8 cellular contexts compared by ENCODE assay signal in genomic region chr10:101566333-101567164, GRCh38. TPM values are rescaled to one million over a fixed set of nuclear protein-coding genes. Genes with fewer than 3 reads are reported as not detected.
A peak's percentile ranks its signal among the peaks of the same experiment; 100 is the strongest.
DNase-seq lines count a peak whose midpoint lies in the region; ATAC-seq and TF ChIP-seq lines count a peak whose summit lies in the region.
"Had no signal": no experiment of that assay in that cellular context is flagged by ENCODE, and none has a peak within 500 bp of the region (broad histone marks: within the 10 kb centered on the region; RNA-seq: fewer than 3 reads in every experiment).

No MANE protein-coding gene starts in this region.

- H3K27ac Mint-ChIP-seq in endothelial cell (ENCODE audit: unreplicated experiment) (no peak overlapping the region), progenitor cell of endocrine pancreas (peak overlapping the region; percentile 85)
- H3K27ac Mint-ChIP-seq: activated CD4-positive, alpha-beta memory T cell treated with anti-CD3 and anti-CD28 coated beads, Interleukin-2, amount 10 ng/mL, durations not matched to agents 7 days and 5 days had no signal

- H3K4me1 Mint-ChIP-seq in endothelial cell (ENCODE audit: unreplicated experiment) (peaks cover 2% of the 10 kb centered on the region), progenitor cell of endocrine pancreas (ENCODE audit: low read depth) (peaks cover 13% of the 10 kb centered on the region)

- no peak for ATAC-seq in GM18873 (IDR thresholded peaks at IDR 0.05; ENCODE audit: low FRiP score, unreplicated experiment)
- no peak for ATAC-seq in omental fat pad (ENCODE audit: low FRiP score)

- TF ChIP-seq CTCF in GM12865 (IDR thresholded peaks at IDR 0.05; ENCODE audit: insufficient read depth, low read depth, low read length, missing control alignments) (no peak), endothelial cell (IDR thresholded peaks at IDR 0.05; ENCODE audit: unreplicated experiment) (no peak), progenitor cell of endocrine pancreas (IDR thresholded peaks at IDR 0.05; ENCODE audit: unreplicated experiment) (peak; percentile 27), omental fat pad (IDR thresholded peaks at IDR 0.05) (no peak)

- H3K4me3 ChIP-seq in GM12865 (ENCODE audit: low read depth, low read length), result no peak overlapping the region

- H3K9me3 Mint-ChIP-seq in endothelial cell (ENCODE audit: unreplicated experiment) (no peaks in the 10 kb centered on the region), progenitor cell of endocrine pancreas (ENCODE audit: low read depth) (no peaks in the 10 kb centered on the region)
- H3K9me3 Mint-ChIP-seq: activated CD4-positive, alpha-beta memory T cell treated with anti-CD3 and anti-CD28 coated beads, Interleukin-2, amount 10 ng/mL, durations not matched to agents 7 days and 5 days had no signal

- DNase-seq in GM12865 (ENCODE audit: low read depth) (peak; percentile 39), NCI-H1436 treated with DMSO at 0.1 percent for 48 hours (lab: John Stamatoyannopoulos, UW) (peak; percentile 11), endothelial cell (ENCODE audit: low spot score) (peak; percentile 49), progenitor cell of endocrine pancreas (ENCODE audit: low spot score, unreplicated experiment) (peak; percentile 41), omental fat pad (ENCODE audit: low spot score) (no peak), cortex of kidney (lab: John Stamatoyannopoulos, UW) (no peak)
- DNase-seq: activated CD4-positive, alpha-beta memory T cell treated with anti-CD3 and anti-CD28 coated beads, Interleukin-2, amount 10 ng/mL, durations not matched to agents 7 days and 5 days had no signal

- H3K36me3 Mint-ChIP-seq in endothelial cell (ENCODE audit: low read depth, unreplicated experiment) (no peaks in the 10 kb centered on the region), progenitor cell of endocrine pancreas (ENCODE audit: insufficient read depth) (no peaks in the 10 kb centered on the region)

- H3K4me3 Mint-ChIP-seq in endothelial cell (ENCODE audit: unreplicated experiment) (peak overlapping the region; percentile 33), progenitor cell of endocrine pancreas (ENCODE audit: low read depth) (no peak overlapping the region)
- H3K4me3 Mint-ChIP-seq: activated CD4-positive, alpha-beta memory T cell treated with anti-CD3 and anti-CD28 coated beads, Interleukin-2, amount 10 ng/mL, durations not matched to agents 7 days and 5 days had no signal

- H3K27me3 Mint-ChIP-seq in endothelial cell (ENCODE audit: unreplicated experiment) (peaks cover 31% of the 10 kb centered on the region), progenitor cell of endocrine pancreas (peaks cover 74% of the 10 kb centered on the region)

RNA-seq across cellular contexts. Expression of gene POLL, which starts 21.5 kb away (rescaled TPM):
- 44.8 TPM for total RNA-seq in endothelial cell (ENCODE audit: unreplicated experiment)
- total RNA-seq in progenitor cell of endocrine pancreas, result 49.3 and 55.9 TPM in 2 replicates
- total RNA-seq in omental fat pad, result 10 to 100 TPM; 10.8 to 22.0 (median 16.1) TPM

RNA-seq across cellular contexts. Expression of gene DPCD, which starts 21.6 kb away (rescaled TPM):
- 16.7 TPM for total RNA-seq in endothelial cell (ENCODE audit: unreplicated experiment)
- 27.4 and 36.9 TPM in 2 replicates for total RNA-seq in progenitor cell of endocrine pancreas
- 10 to 100 TPM in 3 of 4 donors, 1 to 10 TPM in 1; 9.8 to 16.9 (median 13.0) TPM for total RNA-seq in omental fat pad

Comparison
In these comparisons a context has a peak if more than half of its experiments do, and no peak if none do; other contexts are left out.
1. DNase-seq: peak in GM12865 (single experiment), NCI-H1436 treated with DMSO at 0.1 percent for 48 hours (single experiment), endothelial cell (single experiment) and progenitor cell of endocrine pancreas (single experiment); none in omental fat pad (single experiment) and cortex of kidney (single experiment).